ENCODE assay signal across 8 cellular contexts in the genomic region with DNA sequence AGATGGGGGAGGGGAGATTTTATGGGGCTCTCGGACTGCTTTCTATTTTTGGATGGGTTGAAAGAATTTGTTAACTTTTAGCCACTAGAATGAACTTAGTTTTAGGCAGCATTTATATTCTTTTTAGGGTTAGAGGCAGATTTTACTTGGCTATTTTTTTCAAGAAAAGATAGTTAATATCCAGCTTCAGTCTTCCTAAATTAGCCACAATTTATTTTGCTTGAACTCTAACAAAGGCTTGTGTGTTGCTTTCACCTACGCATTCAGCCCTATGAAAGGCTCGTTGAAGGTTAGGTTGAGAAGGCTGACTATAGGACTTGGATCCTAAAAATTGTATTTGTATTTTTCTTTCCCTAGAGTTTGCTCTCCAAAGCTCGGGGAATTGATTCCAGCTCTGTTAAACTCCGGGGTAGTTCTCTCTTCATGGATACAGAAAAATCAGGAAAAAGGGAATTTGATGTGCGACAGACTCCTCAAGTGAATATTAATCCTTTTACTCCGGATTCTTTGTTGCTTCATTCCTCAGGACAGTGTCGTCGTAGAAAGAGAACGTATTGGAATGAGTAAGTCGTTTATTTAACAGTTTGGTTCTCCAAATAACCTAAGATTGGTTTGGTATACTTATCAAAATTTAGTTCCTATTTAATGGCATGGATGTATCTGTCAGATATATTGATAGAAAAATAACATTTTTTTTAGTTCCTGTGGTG. TPM values are rescaled to one million over a fixed set of nuclear protein-coding genes. Genes with fewer than 3 reads are reported as not detected.
DNase-seq lines count a peak whose midpoint lies in the region; ATAC-seq and TF ChIP-seq lines count a peak whose summit lies in the region.

No MANE protein-coding gene starts in this region.

- ATAC-seq in left lung (no peak), upper lobe of left lung (ENCODE audit: low FRiP score in 2 of 2) (no peak), HG02642 (IDR thresholded peaks at IDR 0.05; ENCODE audit: poor library complexity, unreplicated experiment) (no peak), HG02981 (IDR thresholded peaks at IDR 0.05; ENCODE audit: unreplicated experiment) (no peak)

- peak overlapping the region; percentile 90 for H3K4me3 ChIP-seq in adipocyte (ENCODE audit: low read length)
- H3K4me3 ChIP-seq in left lung: peak overlapping the region; percentile 68 to 87
- H3K4me3 ChIP-seq in upper lobe of left lung: peak overlapping the region in 3 of 4 donors; percentile 85 to 97 (median 92)
- H3K4me3 ChIP-seq in lower leg skin (ENCODE audit: low read depth, poor library complexity, severe bottlenecking): no peak overlapping the region

- whole genome bisulfite sequencing in upper lobe of left lung, 2 donors: 16 to 33% methylated on average over 11 of the region's 11 CpGs
- 8 to 14% methylated on average over 11 of the region's 11 CpGs for WGBS in lower leg skin, 2 donors

- H3K27me3 Mint-ChIP-seq in activated naive CD4-positive, alpha-beta T cell treated with anti-CD3 and anti-CD28 coated beads, Interleukin-2, amount 50 U/mL, for 24 hours: peaks cover 4% of the 10 kb centered on the region

- H3K36me3 Mint-ChIP-seq in activated naive CD4-positive, alpha-beta T cell treated with anti-CD3 and anti-CD28 coated beads, Interleukin-2, amount 50 U/mL, for 24 hours: peaks cover 12% of the 10 kb centered on the region

- H3K36me3 ChIP-seq in adipocyte (ENCODE audit: control insufficient read depth, insufficient read depth, low read length, severe bottlenecking): peaks cover 18% of the 10 kb centered on the region
- peaks cover 0 to under 1% of the 10 kb centered on the region in 2 donors for H3K36me3 ChIP-seq in left lung
- H3K36me3 ChIP-seq in upper lobe of left lung: peaks cover 0 to 2% (median 0%) of the 10 kb centered on the region in 4 donors

- DNase-seq in activated naive CD4-positive, alpha-beta T cell treated with Interleukin-2 at 50 U/mL for 16 hours: no peak
- peak; percentile 42 for DNase-seq in adipocyte (ENCODE audit: low read depth)
- no peak for DNase-seq in left lung
- no peak for DNase-seq in upper lobe of left lung
- DNase-seq in lower leg skin (ENCODE audit: low spot score in 2 of 2): no peak

- TF ChIP-seq POLR2A in upper lobe of left lung (IDR thresholded peaks at IDR 0.05): no peak
- no peak for TF ChIP-seq POLR2A in lower leg skin (IDR thresholded peaks at IDR 0.05)

- H3K27ac ChIP-seq in left lung (peak overlapping the region; percentile 93), upper lobe of left lung (peak overlapping the region; percentile 83 to 94 (median 93))

- peak overlapping the region; percentile 94 for H3K4me3 Mint-ChIP-seq in activated naive CD4-positive, alpha-beta T cell treated with anti-CD3 and anti-CD28 coated beads, Interleukin-2, amount 50 U/mL, for 24 hours

- peak overlapping the region; percentile 96 for H3K9ac ChIP-seq in adipocyte (ENCODE audit: low read length)

- TF ChIP-seq CTCF in left lung (IDR thresholded peaks at IDR 0.05): no peak
- TF ChIP-seq CTCF in upper lobe of left lung (IDR thresholded peaks at IDR 0.05): no peak
- no peak for TF ChIP-seq CTCF in lower leg skin (IDR thresholded peaks at IDR 0.05)

- H3K9me3 ChIP-seq in adipocyte (ENCODE audit: control insufficient read depth, low read length): no peaks in the 10 kb centered on the region
- H3K9me3 ChIP-seq in left lung: no peaks in the 10 kb centered on the region
- no peaks in the 10 kb centered on the region for H3K9me3 ChIP-seq in upper lobe of left lung

- H3K27me3 ChIP-seq in adipocyte (replicated peaks; ENCODE audit: control insufficient read depth, insufficient read depth, low read length) (no peaks in the 10 kb centered on the region), left lung (no peaks in the 10 kb centered on the region), upper lobe of left lung (no peaks in the 10 kb centered on the region)

- H3K27ac Mint-ChIP-seq in activated naive CD4-positive, alpha-beta T cell treated with anti-CD3 and anti-CD28 coated beads, Interleukin-2, amount 50 U/mL, for 24 hours: no peak overlapping the region

- intact Hi-C loops in left lung (cut with DNase I): no loop called here
- intact Hi-C loops in lower leg skin (cut with DNase I; ENCODE audit: low total_unique reads): no loop called here

- peaks cover 20% of the 10 kb centered on the region for H3K4me1 ChIP-seq in adipocyte (ENCODE audit: control insufficient read depth, insufficient read depth, low read length)
- peaks cover 5 to 26% of the 10 kb centered on the region in 2 donors for H3K4me1 ChIP-seq in left lung
- peaks cover 4 to 29% (median 18%) of the 10 kb centered on the region in 4 donors for H3K4me1 ChIP-seq in upper lobe of left lung

- no peaks in the 10 kb centered on the region for H3K9me3 Mint-ChIP-seq in activated naive CD4-positive, alpha-beta T cell treated with anti-CD3 and anti-CD28 coated beads, Interleukin-2, amount 50 U/mL, for 24 hours

- peaks cover 20% of the 10 kb centered on the region for H3K4me1 Mint-ChIP-seq in activated naive CD4-positive, alpha-beta T cell treated with anti-CD3 and anti-CD28 coated beads, Interleukin-2, amount 50 U/mL, for 24 hours

- TF ChIP-seq EP300 in upper lobe of left lung (IDR thresholded peaks at IDR 0.05): no peak

RNA-seq across cellular contexts. Expression of gene WEE1, which starts 2.2 kb away (rescaled TPM):
- 10 to 100 TPM; 20.7 to 28.9 TPM for total RNA-seq in left lung
- total RNA-seq in upper lobe of left lung: 10 to 100 TPM in 5 of 6 donors, 1 to 10 TPM in 1; 9.2 to 47.1 (median 13.4) TPM
- total RNA-seq in lower leg skin: 100 to 1,000 TPM in 2 of 4 donors, 10 to 100 TPM in 2; 67.5 to 135 (median 107) TPM
